ENCODE assay signal across 8 cellular contexts in the genomic region with DNA sequence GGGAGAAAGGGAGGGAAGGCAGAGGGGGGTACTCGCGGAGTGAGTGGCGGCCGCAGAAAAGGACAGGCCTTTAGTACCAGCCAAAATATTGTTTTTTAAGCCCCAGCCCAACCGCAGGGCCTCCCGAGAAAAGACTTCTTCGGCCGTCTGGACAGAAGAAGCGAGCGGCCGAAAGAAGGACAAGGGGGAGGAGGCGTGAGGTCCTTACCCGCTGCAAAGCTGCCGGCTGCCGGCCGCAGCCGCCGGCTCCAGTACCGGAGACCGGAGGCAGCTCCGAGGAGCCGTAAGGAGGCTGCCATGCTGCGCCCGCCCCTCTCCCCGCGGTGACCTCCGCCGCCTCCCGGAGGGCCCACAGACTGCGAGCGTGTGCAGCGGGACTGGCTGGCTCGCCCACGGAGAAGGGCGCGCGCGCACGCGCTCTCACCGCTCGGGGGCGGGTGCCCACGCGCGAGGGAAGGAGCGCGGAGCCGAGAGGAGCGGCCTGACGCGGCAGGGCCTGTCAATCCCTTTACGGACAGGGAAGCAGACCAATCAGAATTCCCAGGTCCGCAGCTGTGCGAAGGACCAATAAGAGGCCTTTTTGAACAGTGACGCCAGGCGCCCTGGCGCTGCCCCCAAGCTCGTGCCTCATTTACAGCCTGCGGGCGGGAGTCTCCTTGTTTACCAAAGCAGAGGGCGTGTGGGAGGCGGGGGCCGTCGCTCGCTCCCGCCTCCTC. TPM values are rescaled to one million over a fixed set of nuclear protein-coding genes. Genes with fewer than 3 reads are reported as not detected.
DNase-seq lines count a peak whose midpoint lies in the region; ATAC-seq and TF ChIP-seq lines count a peak whose summit lies in the region.

TSS of gene HIBADH (minus strand) at position 394 of the 716 bp plus-strand sequence. CDS start at position 299, 95 bp downstream.

- peaks cover 0 to 10% (median 0%) of the 10 kb centered on the region in 3 donors for H3K27me3 Mint-ChIP-seq in immature natural killer cell (ENCODE audit: low read depth in 3 of 3)

- peaks cover 15 to 27% of the 10 kb centered on the region in 2 donors for H3K4me1 Mint-ChIP-seq in immature natural killer cell

- H3K9me3 Mint-ChIP-seq in immature natural killer cell = no peaks in the 10 kb centered on the region

- peak within 1 kb of the TSS; percentile 76 for H3K4me3 ChIP-seq in AG09309 (ENCODE audit: control insufficient read depth, low read depth, low read length)

- peak within 1 kb of the TSS; percentile 83 to 94 (median 90) for H3K27ac Mint-ChIP-seq in immature natural killer cell

- ATAC-seq in GM19023 (IDR thresholded peaks at IDR 0.05; ENCODE audit: unreplicated experiment) (peak; percentile 99), HG03280 (IDR thresholded peaks at IDR 0.05; ENCODE audit: unreplicated experiment) (peak; percentile 99)

- peak; percentile 8 for TF ChIP-seq CTCF in AG09309 (IDR thresholded peaks at IDR 0.05; ENCODE audit: control insufficient read depth, insufficient read depth, low read depth, low read length, missing control alignments)

- DNase-seq in AG09309 (ENCODE audit: low read depth) (peak; percentile 99), NCI-H345 treated with DMSO at 0.1 percent for 48 hours (lab: John Stamatoyannopoulos, UW; ENCODE audit: unreplicated experiment) (peak; percentile 97), immature natural killer cell (peak; percentile 97 to 98 (median 98)), smooth muscle cell of the brain vasculature (ENCODE audit: low read depth, low spot score) (peak; percentile 99)
- peak; percentile 76 to 92 (median 86) for DNase-seq in activated CD4-positive, CD25-positive, alpha-beta regulatory T cell (lab: John Stamatoyannopoulos, UW)
- DNase-seq in central memory CD4-positive, alpha-beta T cell = peak; percentile 98

- H3K36me3 Mint-ChIP-seq in immature natural killer cell = peaks cover 0 to 5% (median 0%) of the 10 kb centered on the region in 3 donors

- peak within 1 kb of the TSS; percentile 84 to 89 (median 86) for H3K4me3 Mint-ChIP-seq in immature natural killer cell

RNA-seq across cellular contexts. Expression of gene HIBADH, which starts in this region (rescaled TPM):
- 10 to 100 TPM; 24.9 to 41.1 (median 28.4) TPM for polyA plus RNA-seq in immature natural killer cell

Comparison
In these comparisons a context has a peak if more than half of its experiments do, and no peak if none do; other contexts are left out.
1. Peak in every context shown above with its lines: DNase-seq, ATAC-seq and H3K4me3 ChIP-seq.